ENCODE assay signal across 35 cellular contexts in the genomic region with DNA sequence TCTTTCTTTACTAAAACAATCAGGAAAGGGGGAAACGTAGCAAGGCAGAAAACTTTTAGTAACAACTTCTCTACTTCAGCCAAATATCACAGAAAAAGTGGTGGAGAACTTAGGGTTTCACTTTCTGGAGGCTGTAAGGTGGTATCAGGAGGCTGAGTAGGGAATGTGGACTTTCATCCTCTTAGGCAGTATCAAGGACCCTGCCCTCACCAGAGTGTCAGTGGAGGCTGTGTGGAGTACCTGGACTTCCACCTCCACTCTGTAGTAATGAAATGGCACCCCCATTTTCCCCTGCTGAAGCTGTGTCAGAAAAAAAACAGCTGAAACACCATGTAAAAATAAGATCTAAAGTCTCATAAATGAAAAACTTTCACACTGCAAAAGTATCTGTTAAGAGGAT. TPM values are rescaled to one million over a fixed set of nuclear protein-coding genes. Genes with fewer than 3 reads are reported as not detected.
"Had no signal": no experiment of that assay in that cellular context is flagged by ENCODE, and none has a peak within 500 bp of the region (broad histone marks: within the 10 kb centered on the region; RNA-seq: fewer than 3 reads in every experiment).

No MANE protein-coding gene starts in this region.

- ATAC-seq: activated CD4-positive, alpha-beta T cell treated with anti-CD3 and anti-CD28 coated beads for 36 hours; activated CD4-positive, CD25-positive, alpha-beta regulatory T cell treated with anti-CD3 and anti-CD28 coated beads, Interleukin-2, amount 50 U/mL, for 24 hours; activated CD8-positive, alpha-beta T cell treated with anti-CD3 and anti-CD28 coated beads, Interleukin-2, amount 10 ng/mL, durations not matched to agents 7 days and 5 days; Panc1 had no signal

- H3K27me3 Mint-ChIP-seq: activated T-cell treated with anti-CD3 and anti-CD28 coated beads, Interleukin-2, amount 50 U/mL, for 24 hours; central memory CD8-positive, alpha-beta T cell had no signal

- H3K9ac ChIP-seq: SK-N-SH had no signal

- H3K27ac Mint-ChIP-seq: activated CD4-positive, alpha-beta T cell treated with anti-CD3 and anti-CD28 coated beads for 36 hours; activated CD4-positive, alpha-beta T cell treated with anti-CD3 and anti-CD28 coated beads, Interleukin-2, amount 10 ng/mL, durations not matched to agents 7 days and 5 days; activated CD8-positive, alpha-beta T cell treated with anti-CD3 and anti-CD28 coated beads, Interleukin-2, amount 10 ng/mL, durations not matched to agents 7 days and 5 days; activated naive CD8-positive, alpha-beta T cell; activated T-cell treated with anti-CD3 and anti-CD28 coated beads, Interleukin-2, amount 50 U/mL, for 24 hours; activated T-helper 2 cell treated with anti-CD3 and anti-CD28 coated beads, Interferon-gamma antibody, Interleukin-2, Interleukin-4, amounts not matched to agents 10 μg/mL and 5 μg/mL and 100 μg/mL, durations not matched to agents 14 hours and 24 hours and 36 hours; T-helper 1 cell treated with Interleukin-12 subunit alpha and Interleukin-12 subunit beta and Interleukin-4 antibody, amounts not matched to agents 30 μg/mL and 1 μg/mL, for 36 hours; T-helper 2 cell treated with Interferon-gamma antibody and Interleukin-4, amounts not matched to agents 5 μg/mL and 100 μg/mL, for 36 hours had no signal

- H3K9me3 ChIP-seq: ascending aorta, MG63, SJSA1, SK-N-SH had no signal

- H3K4me3 ChIP-seq: ascending aorta, cardiac muscle cell, MG63, SJSA1 had no signal

- DNase-seq: activated CD4-positive, alpha-beta T cell treated with anti-CD3 and anti-CD28 coated beads for 36 hours; activated CD4-positive, alpha-beta T cell treated with anti-CD3 and anti-CD28 coated beads, Interleukin-2, amount 10 ng/mL, durations not matched to agents 7 days and 5 days; activated CD4-positive, alpha-beta T cell treated with anti-CD3 and anti-CD28 coated beads, Interleukin-2, amount 50 U/mL, for 48 hours; activated CD8-positive, alpha-beta T cell treated with anti-CD3 and anti-CD28 coated beads, Interleukin-2, amount 10 ng/mL, durations not matched to agents 7 days and 5 days; activated gamma-delta T cell; activated naive CD4-positive, alpha-beta T cell treated with Interleukin-2 at 50 U/mL for 16 hours; activated T-cell treated with anti-CD3 and anti-CD28 coated beads, Interleukin-2, amount 50 U/mL, for 24 hours; amygdala; Kasumi-1; KG1; MG63; NCI-H1048; NCI-H1105 treated with DMSO at 0.1 percent for 48 hours; NCI-H1436; NCI-H1694; NCI-H1930; NCI-H2081 treated with DMSO at 0.1 percent for 48 hours; NCI-H226; NCI-H446 treated with DMSO at 0.1 percent for 48 hours; NCI-H524; NCI-H69; NCI-H82; SHP77 treated with DMSO at 0.1 percent for 48 hours; SK-N-SH had no signal

- H3K27ac ChIP-seq: ascending aorta, cardiac muscle cell, SJSA1 had no signal

- H3K9me2 ChIP-seq: SK-N-SH had no signal

- H3K4me2 ChIP-seq: SK-N-SH had no signal

- H3K4me1 ChIP-seq: ascending aorta, SJSA1 had no signal

- H3K4me3 Mint-ChIP-seq: activated CD4-positive, alpha-beta T cell treated with anti-CD3 and anti-CD28 coated beads for 36 hours; activated CD4-positive, alpha-beta T cell treated with anti-CD3 and anti-CD28 coated beads, Interleukin-2, amount 10 ng/mL, durations not matched to agents 7 days and 5 days; activated CD8-positive, alpha-beta T cell treated with anti-CD3 and anti-CD28 coated beads, Interleukin-2, amount 10 ng/mL, durations not matched to agents 7 days and 5 days; activated naive CD8-positive, alpha-beta T cell; activated T-cell treated with anti-CD3 and anti-CD28 coated beads, Interleukin-2, amount 50 U/mL, for 24 hours; central memory CD8-positive, alpha-beta T cell; T-helper 1 cell treated with Interleukin-12 subunit alpha and Interleukin-12 subunit beta and Interleukin-4 antibody, amounts not matched to agents 30 μg/mL and 1 μg/mL, for 36 hours; T-helper 2 cell treated with Interferon-gamma antibody and Interleukin-4, amounts not matched to agents 5 μg/mL and 100 μg/mL, for 36 hours had no signal

- H3K27me3 ChIP-seq: ascending aorta, cardiac muscle cell, MG63, SJSA1 had no signal

- H3K36me3 ChIP-seq: ascending aorta, cardiac muscle cell, MG63, SJSA1 had no signal

- H3K4me1 Mint-ChIP-seq: central memory CD8-positive, alpha-beta T cell had no signal

- H3K9me3 Mint-ChIP-seq: central memory CD8-positive, alpha-beta T cell had no signal

RNA-seq across cellular contexts. Expression of a gene that starts 11.2 kb away (rescaled TPM):
- total RNA-seq: ascending aorta, RPMI7951, SJSA1 had no signal
- polyA plus RNA-seq: cardiac muscle cell, SK-N-SH had no signal
